8 cellular contexts compared by ENCODE assay signal in the genomic region with DNA sequence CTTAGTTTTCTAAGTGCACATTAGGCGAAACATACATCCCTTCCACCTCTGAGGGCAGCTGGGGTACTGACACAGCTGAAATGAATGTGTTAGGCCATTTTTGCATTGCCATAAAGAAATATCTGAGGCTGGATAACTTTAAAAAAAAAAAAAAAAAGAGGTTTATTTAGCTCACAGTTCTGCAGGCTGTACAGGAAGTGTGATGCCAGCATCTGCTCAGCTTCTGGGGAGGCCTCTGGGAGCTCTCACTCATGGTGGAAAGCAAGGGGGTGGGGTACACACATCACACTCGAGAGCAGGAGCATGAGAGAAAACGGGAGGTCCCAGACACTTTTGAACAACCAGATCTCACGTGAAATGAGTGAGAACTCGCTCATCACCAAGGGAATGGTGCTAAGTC.
"Had no signal": no experiment of that assay in that cellular context is flagged by ENCODE, and none has a peak within 500 bp of the region (broad histone marks: within the 10 kb centered on the region; RNA-seq: fewer than 3 reads in every experiment).

No MANE protein-coding gene starts in this region.

- H3K4me3 ChIP-seq: GM12878 had no signal

- ATAC-seq: GM12878 had no signal

- FAIRE-seq: G401.6, GM12878, GM12891, GM12892, GM18507, GM19239 had no signal

- DNase-seq: GDM1, GF-D8 had no signal
